In the genomic region with DNA sequence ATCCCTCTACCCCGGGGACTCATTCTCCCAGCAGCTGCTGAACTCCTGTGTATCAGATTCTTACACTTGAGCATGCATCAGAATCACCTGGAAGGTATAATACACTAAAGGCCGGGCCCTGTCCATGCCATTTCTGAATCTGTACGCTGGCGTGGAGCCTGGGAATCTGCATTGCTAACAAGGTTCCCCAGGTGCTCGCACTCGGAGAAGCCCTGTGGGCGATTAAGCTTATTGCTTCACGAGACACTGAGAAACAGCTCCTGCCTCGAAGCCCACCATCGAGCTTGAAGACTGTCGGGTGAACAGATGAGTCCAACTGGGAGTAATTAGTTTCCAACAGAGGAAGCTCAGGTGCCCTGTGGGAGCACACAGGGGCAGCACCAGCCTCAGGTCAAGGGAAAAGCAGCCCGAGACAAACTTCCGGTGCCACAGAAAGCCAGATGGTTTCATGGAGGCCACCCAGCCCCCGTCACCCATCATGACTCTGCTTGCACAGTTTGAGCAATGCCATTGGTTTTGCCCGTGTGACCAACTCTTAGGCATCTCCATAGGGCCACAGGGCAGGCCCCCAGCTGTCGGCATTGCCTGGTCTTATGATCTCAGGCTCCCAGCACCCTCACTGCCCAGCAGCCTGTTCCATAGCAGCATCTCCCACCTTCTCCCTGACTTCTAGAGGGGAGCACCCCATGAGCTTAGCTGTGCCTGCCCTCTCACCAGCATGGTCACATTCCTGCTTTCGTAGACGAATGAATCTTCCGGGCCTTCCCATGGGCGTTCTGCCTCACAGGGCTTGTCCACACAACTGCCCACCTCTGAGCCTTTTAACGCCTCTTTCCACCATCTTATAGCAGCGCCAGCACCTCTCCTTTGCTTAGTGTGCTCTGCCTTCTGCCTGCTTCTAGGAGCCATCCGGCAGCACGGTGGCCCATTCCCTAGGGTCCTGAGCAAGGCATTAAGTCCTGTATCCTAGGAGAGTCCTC, we compare ENCODE assay signal across 19 cellular contexts. TPM values are rescaled to one million over a fixed set of nuclear protein-coding genes. Genes with fewer than 3 reads are reported as not detected.
"Had no signal": no experiment of that assay in that cellular context is flagged by ENCODE, and none has a peak within 500 bp of the region (broad histone marks: within the 10 kb centered on the region; RNA-seq: fewer than 3 reads in every experiment).

No MANE protein-coding gene starts in this region.

- H3K4me2 ChIP-seq: hepatocyte had no signal

- H3K4me3 ChIP-seq: esophagus muscularis mucosa, hepatocyte, left lung, prostate gland had no signal

- H3K4me1 ChIP-seq: left lung, prostate gland had no signal

- H3K27ac ChIP-seq: esophagus muscularis mucosa, hepatocyte, left lung, prostate gland had no signal

- H3K27me3 ChIP-seq: hepatocyte had no signal

- H3K9me3 ChIP-seq: esophagus muscularis mucosa, left lung, prostate gland had no signal

- DNase-seq: activated CD4-positive, alpha-beta T cell treated with anti-CD3 and anti-CD28 coated beads for 4 hours; activated CD8-positive, alpha-beta T cell treated with anti-CD3 and anti-CD28 coated beads, Interleukin-2, amount 10 ng/mL, durations not matched to agents 7 days and 5 days; activated naive CD4-positive, alpha-beta T cell treated with anti-CD3 and anti-CD28 coated beads, Interleukin-2, amount 50 U/mL, for 16 hours; activated T-cell treated with anti-CD3 and anti-CD28 coated beads for 4 hours; kidney; left lung; occipital lobe; right cardiac atrium; small intestine; stimulated activated naive CD8-positive, alpha-beta T cell treated with anti-CD3 and anti-CD28 coated beads, Interleukin-15, Interleukin-2, amounts not matched to agents 100 U/mL and 50 U/mL, for 24 hours; T-helper 17 cell had no signal

- H2AFZ ChIP-seq: hepatocyte had no signal

- H3K36me3 ChIP-seq: esophagus muscularis mucosa, left lung, prostate gland had no signal

- ATAC-seq: activated CD8-positive, alpha-beta T cell treated with anti-CD3 and anti-CD28 coated beads, Interleukin-2, amount 10 ng/mL, durations not matched to agents 7 days and 5 days; left lung; natural killer cell treated with Interleukin-12 subunit alpha and Interleukin-12 subunit beta and Interleukin-15 and Interleukin-18, amount 100 ng/mL, for 72 hours; right cardiac atrium; stimulated activated naive CD8-positive, alpha-beta T cell treated with anti-CD3 and anti-CD28 coated beads, Interleukin-15, Interleukin-2, amounts not matched to agents 100 U/mL and 50 U/mL, for 24 hours; T-helper 17 cell; WTC11 had no signal

RNA-seq across cellular contexts. Expression of a gene that starts 10.9 kb away (rescaled TPM):
- total RNA-seq: activated CD8-positive, alpha-beta T cell treated with anti-CD3 and anti-CD28 coated beads, Interleukin-2, amount 10 ng/mL, durations not matched to agents 7 days and 5 days; activated T-helper 2 cell treated with anti-CD3 and anti-CD28 coated beads, Interferon-gamma antibody, Interleukin-2, Interleukin-4, amounts not matched to agents 10 μg/mL and 5 μg/mL and 100 μg/mL, durations not matched to agents 14 hours and 24 hours and 36 hours; esophagus muscularis mucosa; glomerular endothelial cell; hepatocyte; kidney; left lung; natural killer cell treated with Interleukin-12 subunit alpha and Interleukin-12 subunit beta and Interleukin-15 and Interleukin-18, amount 100 ng/mL, for 72 hours; occipital lobe; prostate gland; T-helper 17 cell; temporal lobe had no signal

RNA-seq across cellular contexts. Expression of a gene that starts 22.7 kb away (rescaled TPM):
- total RNA-seq: activated CD8-positive, alpha-beta T cell treated with anti-CD3 and anti-CD28 coated beads, Interleukin-2, amount 10 ng/mL, durations not matched to agents 7 days and 5 days; activated T-helper 2 cell treated with anti-CD3 and anti-CD28 coated beads, Interferon-gamma antibody, Interleukin-2, Interleukin-4, amounts not matched to agents 10 μg/mL and 5 μg/mL and 100 μg/mL, durations not matched to agents 14 hours and 24 hours and 36 hours; esophagus muscularis mucosa; glomerular endothelial cell; hepatocyte; kidney; left lung; natural killer cell treated with Interleukin-12 subunit alpha and Interleukin-12 subunit beta and Interleukin-15 and Interleukin-18, amount 100 ng/mL, for 72 hours; occipital lobe; T-helper 17 cell; temporal lobe had no signal

RNA-seq across cellular contexts. Expression of a gene that starts 55.3 kb away (rescaled TPM):
- total RNA-seq: natural killer cell treated with Interleukin-12 subunit alpha and Interleukin-12 subunit beta and Interleukin-15 and Interleukin-18, amount 100 ng/mL, for 72 hours had no signal
